Comparison of ENCODE assay signal across 9 cellular contexts in genomic region chr14:68144051-68144681, GRCh38.
DNase-seq lines count a peak whose midpoint lies in the region; ATAC-seq and TF ChIP-seq lines count a peak whose summit lies in the region.
"Had no signal": no experiment of that assay in that cellular context is flagged by ENCODE, and none has a peak within 500 bp of the region (broad histone marks: within the 10 kb centered on the region; RNA-seq: fewer than 3 reads in every experiment).

No MANE protein-coding gene starts in this region.

- intact Hi-C loops in activated CD4-positive, alpha-beta T cell treated with anti-CD3 and anti-CD28 coated beads for 36 hours (cut with DNase I, micrococcal nuclease): no loop called here
- intact Hi-C loops in esophagus squamous epithelium (cut with DNase I): loop anchor here (10.0 kb wide), 1 partner anchor 199 kb away; no protein-coding TSS in a partner anchor
- intact Hi-C loops in upper lobe of right lung (cut with DNase I): no loop called here

- no peak overlapping the region for H3K4me3 Mint-ChIP-seq in activated CD4-positive, alpha-beta T cell treated with anti-CD3 and anti-CD28 coated beads for 36 hours
- H3K4me3 Mint-ChIP-seq in stimulated activated memory B cell treated with anti-CD40 and anti-IgM and Interleukin-4, amounts not matched to agents 10 μg/mL and 1 μg/mL and 100 μg/mL, for 72 hours: no peak overlapping the region

- H3K4me1 Mint-ChIP-seq in activated CD4-positive, alpha-beta T cell treated with anti-CD3 and anti-CD28 coated beads for 36 hours: peaks cover 29% of the 10 kb centered on the region
- H3K4me1 Mint-ChIP-seq in stimulated activated memory B cell treated with anti-CD40 and anti-IgM and Interleukin-4, amounts not matched to agents 10 μg/mL and 1 μg/mL and 100 μg/mL, for 72 hours: no peaks in the 10 kb centered on the region

- H3K36me3 Mint-ChIP-seq in activated CD4-positive, alpha-beta T cell treated with anti-CD3 and anti-CD28 coated beads for 36 hours (ENCODE audit: low read depth): peaks cover 7% of the 10 kb centered on the region
- peaks cover 13% of the 10 kb centered on the region for H3K36me3 Mint-ChIP-seq in stimulated activated memory B cell treated with anti-CD40 and anti-IgM and Interleukin-4, amounts not matched to agents 10 μg/mL and 1 μg/mL and 100 μg/mL, for 72 hours

- H3K27ac Mint-ChIP-seq in activated CD4-positive, alpha-beta T cell treated with anti-CD3 and anti-CD28 coated beads for 36 hours: no peak overlapping the region
- no peak overlapping the region for H3K27ac Mint-ChIP-seq in stimulated activated memory B cell treated with anti-CD40 and anti-IgM and Interleukin-4, amounts not matched to agents 10 μg/mL and 1 μg/mL and 100 μg/mL, for 72 hours

- CTCF ChIA-PET in activated CD4-positive, alpha-beta T cell treated with anti-CD3 and anti-CD28 coated beads for 36 hours (lab: Charles Lee): interaction anchor here (0.9 kb wide), 1 partner anchor 14 kb away, joined by 3 read pairs; no protein-coding TSS in a partner anchor

- H3K9me3 Mint-ChIP-seq in activated CD4-positive, alpha-beta T cell treated with anti-CD3 and anti-CD28 coated beads for 36 hours (ENCODE audit: low read depth): peaks cover 11% of the 10 kb centered on the region
- peaks cover 4% of the 10 kb centered on the region for H3K9me3 Mint-ChIP-seq in stimulated activated memory B cell treated with anti-CD40 and anti-IgM and Interleukin-4, amounts not matched to agents 10 μg/mL and 1 μg/mL and 100 μg/mL, for 72 hours

- peak; percentile 12 for ATAC-seq in activated CD4-positive, alpha-beta T cell treated with anti-CD3 and anti-CD28 coated beads for 36 hours
- peak; percentile 50 for ATAC-seq in upper lobe of right lung
- ATAC-seq in HG02588 (IDR thresholded peaks at IDR 0.05; ENCODE audit: unreplicated experiment): no peak
- no peak for ATAC-seq in stimulated activated memory B cell treated with anti-CD40 and anti-IgM and Interleukin-4, amounts not matched to agents 10 μg/mL and 1 μg/mL and 100 μg/mL, for 72 hours

- H3K4me3 ChIP-seq in esophagus squamous epithelium (no peak overlapping the region), upper lobe of right lung (no peak overlapping the region)

- H3K9me3 ChIP-seq in esophagus squamous epithelium (peaks cover 0 to 3% (median 0%) of the 10 kb centered on the region in 3 donors), upper lobe of right lung (no peaks in the 10 kb centered on the region)

- H3K27me3 Mint-ChIP-seq in activated CD4-positive, alpha-beta T cell treated with anti-CD3 and anti-CD28 coated beads for 36 hours: no peaks in the 10 kb centered on the region
- no peaks in the 10 kb centered on the region for H3K27me3 Mint-ChIP-seq in stimulated activated memory B cell treated with anti-CD40 and anti-IgM and Interleukin-4, amounts not matched to agents 10 μg/mL and 1 μg/mL and 100 μg/mL, for 72 hours

- H3K27me3 ChIP-seq in esophagus squamous epithelium: no peaks in the 10 kb centered on the region
- H3K27me3 ChIP-seq in upper lobe of right lung: no peaks in the 10 kb centered on the region

- no peak for TF ChIP-seq POLR2A in esophagus squamous epithelium (IDR thresholded peaks at IDR 0.05)

- DNase-seq in activated CD4-positive, alpha-beta T cell treated with anti-CD3 and anti-CD28 coated beads for 36 hours: no peak
- DNase-seq in activated CD4-positive, alpha-beta T cell treated with anti-CD3 and anti-CD28 coated beads, Interleukin-2, amount 50 U/mL, for 4 hours: no peak
- no peak for DNase-seq in esophagus squamous epithelium (lab: John Stamatoyannopoulos, UW)
- DNase-seq in myocyte (ENCODE audit: low read depth): peak; percentile 83
- no peak for DNase-seq in upper lobe of right lung
- DNase-seq in SHP77 (lab: John Stamatoyannopoulos, UW): no peak
- DNase-seq: Karpas-422 had no signal

- WGBS in esophagus squamous epithelium, 2 donors: 52 to 68% methylated on average over 2 to 3 of the region's 3 CpGs

- H3K36me3 ChIP-seq in esophagus squamous epithelium: no peaks in the 10 kb centered on the region
- no peaks in the 10 kb centered on the region for H3K36me3 ChIP-seq in upper lobe of right lung

- H3K27ac ChIP-seq in esophagus squamous epithelium: peak overlapping the region; percentile 67 to 88 (median 82)
- H3K27ac ChIP-seq in upper lobe of right lung: peak overlapping the region; percentile 69

- TF ChIP-seq CTCF in esophagus squamous epithelium (IDR thresholded peaks at IDR 0.05): no peak
- no peak for TF ChIP-seq CTCF in upper lobe of right lung (IDR thresholded peaks at IDR 0.05)

- POLR2A ChIA-PET in activated CD4-positive, alpha-beta T cell treated with anti-CD3 and anti-CD28 coated beads for 36 hours (lab: Charles Lee): no interaction called here

- H3K4me1 ChIP-seq in esophagus squamous epithelium (peaks cover 12 to 84% (median 34%) of the 10 kb centered on the region in 3 donors), upper lobe of right lung (peaks cover 39% of the 10 kb centered on the region)

Comparison
In these comparisons a context has a peak if more than half of its experiments do, and no peak if none do; other contexts are left out.
1. ATAC-seq: peak in activated CD4-positive, alpha-beta T cell treated with anti-CD3 and anti-CD28 coated beads for 36 hours (single experiment) and upper lobe of right lung (single experiment); none in HG02588 (single experiment) and stimulated activated memory B cell treated with anti-CD40 and anti-IgM and Interleukin-4, amounts not matched to agents 10 μg/mL and 1 μg/mL and 100 μg/mL, for 72 hours (single experiment).